Comparison of ENCODE assay signal across 31 cellular contexts in genomic region chr10:121664671-121665070, GRCh38.
"Had no signal": no experiment of that assay in that cellular context is flagged by ENCODE, and none has a peak within 500 bp of the region (broad histone marks: within the 10 kb centered on the region; RNA-seq: fewer than 3 reads in every experiment).

No MANE protein-coding gene starts in this region.

- H3K4me3 Mint-ChIP-seq: activated CD4-positive, alpha-beta memory T cell treated with anti-CD3 and anti-CD28 coated beads for 36 hours; activated CD4-positive, alpha-beta T cell treated with anti-CD3 and anti-CD28 coated beads for 36 hours; activated CD4-positive, alpha-beta T cell treated with anti-CD3 and anti-CD28 coated beads, Interleukin-2, amount 10 ng/mL, durations not matched to agents 24 days and 14 days; activated CD8-positive, alpha-beta memory T cell treated with anti-CD3 and anti-CD28 coated beads, Interleukin-2, amount 10 ng/mL, durations not matched to agents 7 days and 5 days; activated CD8-positive, alpha-beta T cell treated with anti-CD3 and anti-CD28 coated beads, Interleukin-2, amount 10 ng/mL, durations not matched to agents 7 days and 5 days; activated naive CD4-positive, alpha-beta T cell treated with anti-CD3 and anti-CD28 coated beads for 36 hours; activated naive CD4-positive, alpha-beta T cell treated with anti-CD3 and anti-CD28 coated beads, Interleukin-2, amount 50 U/mL, for 24 hours; activated naive CD8-positive, alpha-beta T cell treated with anti-CD3 and anti-CD28 coated beads for 36 hours; activated naive CD8-positive, alpha-beta T cell treated with anti-CD3 and anti-CD28 coated beads, Interleukin-2, amount 50 U/mL, for 24 hours; activated T-helper 1 cell treated with anti-CD3 and anti-CD28 coated beads, Interleukin-12 subunit alpha, Interleukin-12 subunit beta, Interleukin-2, Interleukin-4 antibody, amounts not matched to agents 30 ng/mL and 10 ng/mL and 1 ng/mL, durations not matched to agents 14 hours and 24 hours and 36 hours; brain; central memory CD8-positive, alpha-beta T cell; dendritic cell treated with granulocyte-macrophage colony-stimulating factor and Interleukin-4, amounts not matched to agents 40 ng/mL and 50 ng/mL, for 4 days; endodermal cell had no signal

- H3K4me1 Mint-ChIP-seq: activated CD4-positive, alpha-beta T cell treated with anti-CD3 and anti-CD28 coated beads for 36 hours; activated CD4-positive, alpha-beta T cell treated with anti-CD3 and anti-CD28 coated beads, Interleukin-2, amount 10 ng/mL, durations not matched to agents 24 days and 14 days; activated CD8-positive, alpha-beta memory T cell treated with anti-CD3 and anti-CD28 coated beads, Interleukin-2, amount 10 ng/mL, durations not matched to agents 7 days and 5 days; activated naive CD4-positive, alpha-beta T cell treated with anti-CD3 and anti-CD28 coated beads, Interleukin-2, amount 50 U/mL, for 24 hours; activated naive CD8-positive, alpha-beta T cell treated with anti-CD3 and anti-CD28 coated beads for 36 hours; activated naive CD8-positive, alpha-beta T cell treated with anti-CD3 and anti-CD28 coated beads, Interleukin-2, amount 50 U/mL, for 24 hours; central memory CD8-positive, alpha-beta T cell had no signal

- H3K9me3 ChIP-seq: ascending aorta, breast epithelium, esophagus muscularis mucosa, gastroesophageal sphincter had no signal

- H3K36me3 Mint-ChIP-seq: activated CD4-positive, alpha-beta memory T cell treated with anti-CD3 and anti-CD28 coated beads for 36 hours; activated CD8-positive, alpha-beta memory T cell treated with anti-CD3 and anti-CD28 coated beads, Interleukin-2, amount 10 ng/mL, durations not matched to agents 7 days and 5 days; activated naive CD4-positive, alpha-beta T cell treated with anti-CD3 and anti-CD28 coated beads, Interleukin-2, amount 50 U/mL, for 24 hours; activated naive CD8-positive, alpha-beta T cell treated with anti-CD3 and anti-CD28 coated beads for 36 hours; brain had no signal

- H3K9me3 Mint-ChIP-seq: activated CD4-positive, alpha-beta T cell treated with anti-CD3 and anti-CD28 coated beads, Interleukin-2, amount 10 ng/mL, durations not matched to agents 24 days and 14 days; activated naive CD4-positive, alpha-beta T cell treated with anti-CD3 and anti-CD28 coated beads, Interleukin-2, amount 50 U/mL, for 24 hours; activated T-helper 1 cell treated with anti-CD3 and anti-CD28 coated beads, Interleukin-12 subunit alpha, Interleukin-12 subunit beta, Interleukin-2, Interleukin-4 antibody, amounts not matched to agents 30 ng/mL and 10 ng/mL and 1 ng/mL, durations not matched to agents 14 hours and 24 hours and 36 hours; activated T-helper 2 cell treated with anti-CD3 and anti-CD28 coated beads, Interferon-gamma antibody, Interleukin-2, Interleukin-4, amounts not matched to agents 10 μg/mL and 5 μg/mL and 100 μg/mL, durations not matched to agents 14 hours and 24 hours and 36 hours; central memory CD8-positive, alpha-beta T cell; dendritic cell treated with granulocyte-macrophage colony-stimulating factor and Interleukin-4, amounts not matched to agents 40 ng/mL and 50 ng/mL, for 4 days had no signal

- H3K4me1 ChIP-seq: breast epithelium had no signal

- H3K36me3 ChIP-seq: ascending aorta, breast epithelium, esophagus muscularis mucosa, gastroesophageal sphincter, heart right ventricle had no signal

- H3K4me3 ChIP-seq: ascending aorta, breast epithelium, coronary artery, dorsolateral prefrontal cortex, esophagus muscularis mucosa, gastroesophageal sphincter, heart right ventricle had no signal

- H3K27ac Mint-ChIP-seq: activated CD4-positive, alpha-beta memory T cell treated with anti-CD3 and anti-CD28 coated beads for 36 hours; activated CD4-positive, alpha-beta T cell treated with anti-CD3 and anti-CD28 coated beads for 36 hours; activated CD4-positive, alpha-beta T cell treated with anti-CD3 and anti-CD28 coated beads, Interleukin-2, amount 10 ng/mL, durations not matched to agents 24 days and 14 days; activated CD8-positive, alpha-beta memory T cell treated with anti-CD3 and anti-CD28 coated beads, Interleukin-2, amount 10 ng/mL, durations not matched to agents 7 days and 5 days; activated CD8-positive, alpha-beta T cell treated with anti-CD3 and anti-CD28 coated beads, Interleukin-2, amount 10 ng/mL, durations not matched to agents 7 days and 5 days; activated naive CD4-positive, alpha-beta T cell treated with anti-CD3 and anti-CD28 coated beads for 36 hours; activated naive CD4-positive, alpha-beta T cell treated with anti-CD3 and anti-CD28 coated beads, Interleukin-2, amount 50 U/mL, for 24 hours; activated naive CD8-positive, alpha-beta T cell treated with anti-CD3 and anti-CD28 coated beads for 36 hours; activated naive CD8-positive, alpha-beta T cell treated with anti-CD3 and anti-CD28 coated beads, Interleukin-2, amount 50 U/mL, for 24 hours; activated T-helper 1 cell treated with anti-CD3 and anti-CD28 coated beads, Interleukin-12 subunit alpha, Interleukin-12 subunit beta, Interleukin-2, Interleukin-4 antibody, amounts not matched to agents 30 ng/mL and 10 ng/mL and 1 ng/mL, durations not matched to agents 14 hours and 24 hours and 36 hours; activated T-helper 2 cell treated with anti-CD3 and anti-CD28 coated beads, Interferon-gamma antibody, Interleukin-2, Interleukin-4, amounts not matched to agents 10 μg/mL and 5 μg/mL and 100 μg/mL, durations not matched to agents 14 hours and 24 hours and 36 hours; dendritic cell treated with granulocyte-macrophage colony-stimulating factor and Interleukin-4, amounts not matched to agents 40 ng/mL and 50 ng/mL, for 4 days; endodermal cell had no signal

- H3K27me3 ChIP-seq: ascending aorta, breast epithelium, dorsolateral prefrontal cortex, esophagus muscularis mucosa, gastroesophageal sphincter, heart right ventricle had no signal

- DNase-seq: activated CD4-positive, alpha-beta memory T cell treated with anti-CD3 and anti-CD28 coated beads for 36 hours; activated CD4-positive, alpha-beta T cell treated with anti-CD3 and anti-CD28 coated beads for 36 hours; activated CD4-positive, alpha-beta T cell treated with anti-CD3 and anti-CD28 coated beads, Interleukin-2, amount 10 ng/mL, durations not matched to agents 24 days and 14 days; activated CD4-positive, CD25-positive, alpha-beta regulatory T cell; activated CD4-positive, CD25-positive, alpha-beta regulatory T cell treated with anti-CD3 and anti-CD28 coated beads, Interleukin-2, amount 50 U/mL, for 72 hours; activated CD8-positive, alpha-beta memory T cell treated with anti-CD3 and anti-CD28 coated beads, Interleukin-2, amount 10 ng/mL, durations not matched to agents 7 days and 5 days; activated CD8-positive, alpha-beta memory T cell treated with anti-CD3 and anti-CD28 coated beads, Interleukin-2, amount 50 U/mL, for 4 hours; activated CD8-positive, alpha-beta T cell treated with anti-CD3 and anti-CD28 coated beads, Interleukin-2, amount 10 ng/mL, durations not matched to agents 7 days and 5 days; activated effector memory CD4-positive, alpha-beta T cell treated with anti-CD3 and anti-CD28 coated beads, Interleukin-2, amount 50 U/mL, for 16 hours; activated naive CD4-positive, alpha-beta T cell treated with anti-CD3 and anti-CD28 coated beads for 36 hours; activated naive CD8-positive, alpha-beta T cell treated with anti-CD3 and anti-CD28 coated beads for 36 hours; activated naive CD8-positive, alpha-beta T cell treated with anti-CD3 and anti-CD28 coated beads, Interleukin-2, amount 50 U/mL, for 24 hours; activated T-cell treated with anti-CD3 and anti-CD28 coated beads, Interleukin-2, amount 50 U/mL, for 1 hour; activated T-cell treated with anti-CD3 and anti-CD28 coated beads, Interleukin-2, amount 50 U/mL, for 48 hours; dorsolateral prefrontal cortex; effector memory CD4-positive, alpha-beta T cell; endodermal cell; erythroblast; heart right ventricle; T-helper 2 cell had no signal
